ENCODE assay signal across 25 cellular contexts in genomic region chr10:69853064-69853463, GRCh38. TPM values are rescaled to one million over a fixed set of nuclear protein-coding genes. Genes with fewer than 3 reads are reported as not detected.
DNase-seq lines count a peak whose midpoint lies in the region; TF ChIP-seq lines count a peak whose summit lies in the region.
"Had no signal": no experiment of that assay in that cellular context is flagged by ENCODE, and none has a peak within 500 bp of the region (broad histone marks: within the 10 kb centered on the region; RNA-seq: fewer than 3 reads in every experiment).

No MANE protein-coding gene starts in this region.

- H4K91ac ChIP-seq in H9 (ENCODE audit: insufficient read length, low read depth, low read length): no peak overlapping the region

- H3K4me3 ChIP-seq in iPS-20b (ENCODE audit: low read length): no peak overlapping the region
- H3K4me3 ChIP-seq in neural progenitor cell: no peak overlapping the region
- H3K4me3 ChIP-seq: A549, SJCRH30 had no signal

- H3K14ac ChIP-seq in H9 (ENCODE audit: insufficient read depth, low read length): peak overlapping the region; percentile 20; the same call in 1 of the 2 replicates

- H2BK15ac ChIP-seq in H9 (ENCODE audit: low read depth, low read length): no peak overlapping the region

- H3K4me3 Mint-ChIP-seq in H9 (peak overlapping the region in 1 of 2 experiments; percentile 53; a peak in 1 of 5 replicates), brain (no peak overlapping the region), neural progenitor cell (no peak overlapping the region)
- H3K4me3 Mint-ChIP-seq: CD8-positive, alpha-beta T cell had no signal

- H3K9ac ChIP-seq in H9 (ENCODE audit: extremely low read depth, insufficient read length, low read length) (no peak overlapping the region), iPS-20b (ENCODE audit: low read depth, low read length) (peak overlapping the region; percentile 16; the same call in 1 of the 2 replicates), neural progenitor cell (no peak overlapping the region)

- H3K4ac ChIP-seq in H9 (ENCODE audit: low read depth, low read length): no peak overlapping the region

- no peak overlapping the region for H2BK20ac ChIP-seq in H9 (ENCODE audit: low read depth, low read length, poor library complexity, severe bottlenecking)

- no peaks in the 10 kb centered on the region for H3K79me2 ChIP-seq in H9 (ENCODE audit: insufficient read depth, low read length)
- no peaks in the 10 kb centered on the region for H3K79me2 ChIP-seq in neural progenitor cell (ENCODE audit: low read depth)

- peaks cover 8% of the 10 kb centered on the region for H3F3A ChIP-seq in neural progenitor cell (ENCODE audit: low read depth)

- H4K8ac ChIP-seq in H9 (replicated peaks; ENCODE audit: insufficient read length, low read depth, low read length): no peak overlapping the region

- H3K9me3 Mint-ChIP-seq in H9 (no peaks in the 10 kb centered on the region), brain (no peaks in the 10 kb centered on the region), neural progenitor cell (no peaks in the 10 kb centered on the region)
- H3K9me3 Mint-ChIP-seq: CD8-positive, alpha-beta T cell had no signal

- H3K27me3 Mint-ChIP-seq in H9 (ENCODE audit: low read depth): peaks cover 1% of the 10 kb centered on the region
- H3K27me3 Mint-ChIP-seq in brain: peaks cover 8% of the 10 kb centered on the region
- H3K27me3 Mint-ChIP-seq in neural progenitor cell (ENCODE audit: insufficient read depth, low read depth): peaks cover 9% of the 10 kb centered on the region

- no peaks in the 10 kb centered on the region for H3K36me3 ChIP-seq in iPS-20b (ENCODE audit: insufficient read depth, low read depth, low read length)
- no peaks in the 10 kb centered on the region for H3K36me3 ChIP-seq in neural progenitor cell
- H3K36me3 ChIP-seq: SJCRH30 had no signal

- no peak overlapping the region for H2AK5ac ChIP-seq in H9 (ENCODE audit: insufficient read length, low read length)

- TF ChIP-seq CTCF in H9 (conservative IDR thresholded peaks at IDR 0.05) (no peak), brain (conservative IDR thresholded peaks at IDR 0.05) (no peak), neural progenitor cell (IDR thresholded peaks at IDR 0.05) (no peak)

- H2BK5ac ChIP-seq in H9 (ENCODE audit: insufficient read length, low read length): no peak overlapping the region

- H3T11ph ChIP-seq in H9 (ENCODE audit: low read length): no peak overlapping the region

- H4K20me1 ChIP-seq in H9 (ENCODE audit: control insufficient read depth, insufficient read depth, insufficient read length) (no peaks in the 10 kb centered on the region), neural progenitor cell (ENCODE audit: low read depth) (no peaks in the 10 kb centered on the region)

- no peak overlapping the region for H3K23ac ChIP-seq in H9 (ENCODE audit: insufficient read length, low read depth, low read length)

- H4K5ac ChIP-seq in H9 (ENCODE audit: insufficient read length, low read depth, low read length): no peak overlapping the region

- no peak overlapping the region for H3K56ac ChIP-seq in H9 (ENCODE audit: insufficient read length, low read depth, low read length)

- H3K18ac ChIP-seq in H9 (ENCODE audit: insufficient read length, low read depth, low read length): no peak overlapping the region

- H2BK12ac ChIP-seq in H9 (ENCODE audit: insufficient read length, low read depth, low read length): no peak overlapping the region

- no peak overlapping the region for H2BK120ac ChIP-seq in H9 (ENCODE audit: low read depth, low read length, poor library complexity, severe bottlenecking)

- H3K9me3 ChIP-seq in H9 (ENCODE audit: control insufficient read depth, low read depth, low read length): no peaks in the 10 kb centered on the region
- no peaks in the 10 kb centered on the region for H3K9me3 ChIP-seq in iPS-20b (ENCODE audit: insufficient read depth, low read depth, low read length)
- H3K9me3 ChIP-seq in neural progenitor cell (ENCODE audit: low read depth): no peaks in the 10 kb centered on the region
- H3K9me3 ChIP-seq: A549, Caco-2, SJCRH30 had no signal

- H3K27me3 ChIP-seq in H9 (ENCODE audit: insufficient read depth, low read length) (no peaks in the 10 kb centered on the region), iPS-20b (ENCODE audit: insufficient read depth, low read length) (no peaks in the 10 kb centered on the region), neural progenitor cell (no peaks in the 10 kb centered on the region)
- H3K27me3 ChIP-seq: SJCRH30 had no signal

- H3K27ac ChIP-seq in H9 (ENCODE audit: insufficient read length, low read depth, low read length) (no peak overlapping the region), iPS-20b (ENCODE audit: low read length) (no peak overlapping the region), neural progenitor cell (no peak overlapping the region)
- H3K27ac ChIP-seq: A549, SJCRH30 had no signal

- H3K23me2 ChIP-seq in H9 (ENCODE audit: insufficient read length, low read depth, low read length, poor library complexity, severe bottlenecking): no peaks in the 10 kb centered on the region

- peaks cover 45 to 64% of the 10 kb centered on the region in 2 experiments for H3K4me1 Mint-ChIP-seq in H9
- peaks cover 38% of the 10 kb centered on the region for H3K4me1 Mint-ChIP-seq in brain
- H3K4me1 Mint-ChIP-seq in neural progenitor cell: peaks cover 37% of the 10 kb centered on the region

- H3K36me3 Mint-ChIP-seq in H9 (ENCODE audit: insufficient read depth in 1 of 3, low read depth in 3 of 3) (no peaks in the 10 kb centered on the region), brain (no peaks in the 10 kb centered on the region), neural progenitor cell (no peaks in the 10 kb centered on the region)
- H3K36me3 Mint-ChIP-seq: CD8-positive, alpha-beta T cell had no signal

- H2AFZ ChIP-seq in H9 (ENCODE audit: low read length): no peak overlapping the region
- no peak overlapping the region for H2AFZ ChIP-seq in neural progenitor cell (replicated peaks)

- WGBS in H9 (ENCODE audit: extremely low coverage, insufficient read length, low lambda C conversion rate): no CpG with 5 or more reads among the region's 7 CpGs

- DNase-seq in H9 (peak; percentile 64), neural progenitor cell (ENCODE audit: low spot score) (no peak), cerebellar cortex (ENCODE audit: low spot score) (no peak), NCI-H1092 treated with DMSO at 0.1 percent for 48 hours (lab: John Stamatoyannopoulos, UW) (no peak)
- DNase-seq in stimulated activated naive CD4-positive, alpha-beta T cell treated with Interleukin-2 at 50 U/mL for 16 hours (lab: John Stamatoyannopoulos, UW): no peak
- DNase-seq: C1 segment of cervical spinal cord; Caco-2; CD8-positive, alpha-beta T cell; DMS 273 treated with DMSO at 0.1 percent for 48 hours; DMS79 treated with DMSO at 0.1 percent for 48 hours; GF-D8; GOT3; IMR-90; KG1; NCI-H1092; NCI-H1436; NCI-H187; NCI-H2081 treated with DMSO at 0.1 percent for 48 hours; NCI-H2171; NCI-H226; NCI-H510A treated with DMSO at 0.1 percent for 48 hours had no signal

- H3K4me1 ChIP-seq in H9 (ENCODE audit: insufficient read depth, low read length): peaks cover 22% of the 10 kb centered on the region
- H3K4me1 ChIP-seq in iPS-20b (ENCODE audit: insufficient read depth, low read length): peaks cover 37% of the 10 kb centered on the region
- H3K4me1 ChIP-seq in neural progenitor cell: peaks cover 33% of the 10 kb centered on the region
- H3K4me1 ChIP-seq: A549, Caco-2, SJCRH30 had no signal

- H3K27ac Mint-ChIP-seq in H9: peak overlapping the region in 1 of 3 experiments; percentile 41; a peak in 2 of 7 replicates
- H3K27ac Mint-ChIP-seq in brain: peak overlapping the region in 3 of 5 experiments; percentile 48 to 98 (median 52)
- H3K27ac Mint-ChIP-seq in neural progenitor cell: peak overlapping the region; percentile 72
- H3K27ac Mint-ChIP-seq: CD8-positive, alpha-beta T cell had no signal

- no peaks in the 10 kb centered on the region for H3K79me1 ChIP-seq in H9 (ENCODE audit: insufficient read depth, low read depth, low read length, poor library complexity, severe bottlenecking)

- H3K4me2 ChIP-seq in H9 (ENCODE audit: insufficient read depth, insufficient read length, low read length) (peak overlapping the region; percentile 15), neural progenitor cell (peak overlapping the region; percentile 31)
- H3K4me2 ChIP-seq: A549 had no signal

RNA-seq across cellular contexts. Expression of gene COL13A1, which starts 51.4 kb away (rescaled TPM):
- total RNA-seq in H9 (2021) (3.1 and 3.6 TPM in 2 replicates), neural progenitor cell (ENCODE audit: low replicate concordance) (1.3 and 9.5 TPM in 2 replicates)
- 0.46 TPM for polyA plus RNA-seq in brain (ENCODE audit: insufficient read depth, low read depth, low replicate concordance)
- total RNA-seq: Caco-2; CD8-positive, alpha-beta T cell had no signal
